8 cellular contexts compared by ENCODE assay signal in the genomic region with DNA sequence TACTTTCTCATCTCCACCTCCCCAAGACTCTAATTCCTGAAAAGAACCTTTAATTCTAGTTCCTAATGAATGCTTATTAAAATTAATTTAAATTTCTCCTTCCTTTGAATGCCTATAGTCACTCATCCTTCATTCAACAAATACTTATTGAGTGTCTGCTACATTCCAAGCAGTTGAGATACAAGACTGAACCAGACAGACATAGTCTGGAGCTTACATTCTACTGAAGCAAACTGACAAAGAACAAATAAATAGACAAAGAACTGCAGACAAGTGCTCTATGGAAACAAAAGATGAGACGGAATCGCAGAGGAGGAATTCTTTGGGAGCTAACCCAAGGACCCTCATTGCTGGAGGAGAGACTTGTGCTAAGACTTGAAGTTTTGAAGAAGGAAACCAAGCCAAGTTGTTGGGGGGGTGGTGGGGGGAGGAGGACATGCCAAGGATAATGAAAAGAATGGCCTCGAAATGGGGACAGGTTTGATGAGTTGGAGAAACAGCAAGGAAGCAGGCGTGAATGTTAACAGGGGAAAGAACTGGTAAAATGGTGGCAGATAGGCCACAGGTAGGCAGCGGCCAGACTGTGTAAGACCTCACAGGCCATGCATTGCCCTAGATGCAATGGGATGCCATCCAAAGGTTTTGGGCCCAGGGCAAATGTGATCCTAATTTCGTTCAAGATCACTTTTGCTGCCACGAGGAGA. TPM values are rescaled to one million over a fixed set of nuclear protein-coding genes. Genes with fewer than 3 reads are reported as not detected.
DNase-seq lines count a peak whose midpoint lies in the region; ATAC-seq and TF ChIP-seq lines count a peak whose summit lies in the region.

No MANE protein-coding gene starts in this region.

- no peaks in the 10 kb centered on the region for H3K9me3 Mint-ChIP-seq in CD4-positive, alpha-beta T cell

- ATAC-seq in CD4-positive, alpha-beta T cell (ENCODE audit: poor library complexity), result no peak
- ATAC-seq in GM21723 (IDR thresholded peaks at IDR 0.05; ENCODE audit: unreplicated experiment) (no peak), GM18907 (IDR thresholded peaks at IDR 0.05; ENCODE audit: unreplicated experiment) (no peak)

- peak overlapping the region; percentile 83 for H3K4me2 ChIP-seq in Loucy (ENCODE audit: low read depth, low read length, poor library complexity, severe bottlenecking)

- H2AFZ ChIP-seq in Loucy (ENCODE audit: low read length), result peak overlapping the region; percentile 97; the same call in 1 of the 2 replicates

- peak overlapping the region; percentile 97 for H3K27ac Mint-ChIP-seq in CD4-positive, alpha-beta T cell

- H3K9ac ChIP-seq in Loucy (ENCODE audit: low read depth, low read length, poor library complexity, severe bottlenecking) (peak overlapping the region; percentile 76), mucosa of rectum (ENCODE audit: low read depth in 1 of 2, low read length in 2 of 2) (peak overlapping the region; percentile 82 to 87)

- no peak for TF ChIP-seq CTCF in CD4-positive, alpha-beta T cell (IDR thresholded peaks at IDR 0.05)
- TF ChIP-seq CTCF in Loucy (conservative IDR thresholded peaks at IDR 0.05; ENCODE audit: low read length) (no peak), choroid plexus epithelial cell (conservative IDR thresholded peaks at IDR 0.05; ENCODE audit: low read depth, low read length) (no peak)

- intact Hi-C loops in CD4-positive, alpha-beta T cell (cut with DNase I, micrococcal nuclease), result loop anchor here in 1 of 2 experiments (1.0 to 5.0 kb wide), 4 partner anchors 9 to 1151 kb away; a partner anchor contains a TSS

- H3K27me3 Mint-ChIP-seq in CD4-positive, alpha-beta T cell, result no peaks in the 10 kb centered on the region

- peaks cover 8% of the 10 kb centered on the region; the same call in 1 of the 2 replicates for H3F3A ChIP-seq in Loucy (ENCODE audit: low read depth)

- no peaks in the 10 kb centered on the region for H3K27me3 ChIP-seq in CD4-positive, alpha-beta T cell (ENCODE audit: control insufficient read depth, insufficient read depth, low read length)
- H3K27me3 ChIP-seq in Loucy (ENCODE audit: insufficient read depth, low read length, poor library complexity, severe bottlenecking) (no peaks in the 10 kb centered on the region), mucosa of rectum (ENCODE audit: control insufficient read depth in 2 of 2, insufficient read depth in 2 of 2, low read length in 2 of 2) (no peaks in the 10 kb centered on the region)

- peaks cover 45% of the 10 kb centered on the region for H3K36me3 Mint-ChIP-seq in CD4-positive, alpha-beta T cell (ENCODE audit: low read depth)

- peak overlapping the region; percentile 99 for H3K4me3 Mint-ChIP-seq in CD4-positive, alpha-beta T cell

- peak overlapping the region; percentile 64 for H3K27ac ChIP-seq in CD4-positive, alpha-beta T cell (ENCODE audit: low read depth, low read length)
- peak overlapping the region in 1 of 2 donors; percentile 78 for H3K27ac ChIP-seq in mucosa of rectum (ENCODE audit: low read depth in 2 of 2, low read length in 2 of 2)

- H3K79me2 ChIP-seq in Loucy (ENCODE audit: insufficient read depth, low read length), result peaks cover 36% of the 10 kb centered on the region

- H3K36me3 ChIP-seq in Loucy (ENCODE audit: insufficient read depth, low read length) (peaks cover 34% of the 10 kb centered on the region; the same call in 1 of the 2 replicates), mucosa of rectum (ENCODE audit: control insufficient read depth in 2 of 2, insufficient read depth in 2 of 2, low read length in 2 of 2) (peaks cover 22 to 26% of the 10 kb centered on the region in 2 donors)

- H3K9me3 ChIP-seq in CD4-positive, alpha-beta T cell (ENCODE audit: control insufficient read depth, low read length), result no peaks in the 10 kb centered on the region
- no peaks in the 10 kb centered on the region for H3K9me3 ChIP-seq in Loucy (ENCODE audit: insufficient read depth, low read depth, low read length)
- H3K9me3 ChIP-seq in mucosa of rectum (ENCODE audit: control insufficient read depth in 2 of 2, low read length in 2 of 2), result no peaks in the 10 kb centered on the region

- H3K4me1 Mint-ChIP-seq in CD4-positive, alpha-beta T cell (ENCODE audit: low read depth), result peaks cover 42% of the 10 kb centered on the region

- peaks cover 5% of the 10 kb centered on the region for H4K20me1 ChIP-seq in Loucy (ENCODE audit: insufficient read depth, low read length, poor library complexity, severe bottlenecking)

- DNase-seq in CD4-positive, alpha-beta T cell, result no peak
- DNase-seq in choroid plexus epithelial cell (ENCODE audit: low read depth), result peak; percentile 48
- DNase-seq in COLO829 (ENCODE audit: low spot score), result no peak
- no peak for DNase-seq in activated gamma-delta T cell (lab: John Stamatoyannopoulos, UW)

- CTCF ChIA-PET in CD4-positive, alpha-beta T cell (lab: Charles Lee), result interaction anchor here (4.5 kb wide), 1 partner anchor 10 kb away, joined by 20 read pairs; a partner anchor contains a TSS

- POLR2A ChIA-PET in CD4-positive, alpha-beta T cell (lab: Charles Lee), result interaction anchor here (0.7 to 5.3 kb wide), 9 partner anchors 10 to 182 kb away, joined by 3 to 144 read pairs (median 6); a partner anchor contains a TSS

- H3K4me3 ChIP-seq in Loucy (ENCODE audit: low read length, poor library complexity, severe bottlenecking) (peak overlapping the region; percentile 79), choroid plexus epithelial cell (ENCODE audit: low read depth, low read length) (peak overlapping the region; percentile 72), mucosa of rectum (ENCODE audit: low read length in 2 of 2) (peak overlapping the region; percentile 79 to 81)

- H3K4me1 ChIP-seq in Loucy (ENCODE audit: insufficient read depth, low read length, poor library complexity, severe bottlenecking) (peaks cover 13% of the 10 kb centered on the region), mucosa of rectum (ENCODE audit: control insufficient read depth in 2 of 2, insufficient read depth in 2 of 2, low read length in 2 of 2) (peaks cover 9 to 16% of the 10 kb centered on the region in 2 donors)

- H3K9me2 ChIP-seq in Loucy (replicated peaks; ENCODE audit: low read depth, low read length), result no peaks in the 10 kb centered on the region

RNA-seq across cellular contexts. Expression of a gene that starts 9.7 kb away (rescaled TPM):
- 10 to 100 TPM; 27.5 to 29.6 TPM for total RNA-seq in CD4-positive, alpha-beta T cell

RNA-seq across cellular contexts. Expression of a gene that starts 25.8 kb away (rescaled TPM):
- total RNA-seq in CD4-positive, alpha-beta T cell, result 100 to 1,000 TPM; 201 to 212 TPM
